In the genomic region with DNA sequence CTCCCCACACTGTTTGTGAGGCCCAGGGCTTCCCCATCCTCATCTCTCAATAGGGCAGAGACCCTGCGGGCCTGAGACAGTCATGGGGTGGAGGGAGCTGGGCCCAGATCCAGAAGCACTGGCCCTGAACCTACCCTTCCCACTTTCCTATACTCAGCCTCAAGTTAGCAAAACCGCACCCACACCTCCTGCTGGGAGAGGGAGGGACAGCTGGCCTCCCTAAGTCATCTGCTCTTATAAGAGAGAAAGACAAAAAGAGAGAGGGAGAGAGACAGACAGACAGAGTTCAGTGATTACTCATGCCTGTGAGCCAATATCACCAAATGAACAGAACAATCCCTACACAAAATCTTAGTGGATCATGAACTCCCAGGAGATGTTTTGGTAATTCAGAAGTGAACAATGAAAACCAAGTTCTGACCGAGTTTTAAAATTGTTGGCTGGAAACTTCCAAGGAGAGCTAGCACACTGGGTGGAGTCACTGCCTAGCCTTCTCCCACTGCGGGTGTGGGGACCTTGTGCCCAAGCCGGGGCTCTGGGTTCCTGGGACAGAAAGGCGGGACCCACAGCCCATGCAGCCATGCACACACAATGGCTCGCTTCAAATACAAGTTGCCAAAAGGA, we compare ENCODE assay signal across 1 cellular context.
TF ChIP-seq lines count a peak whose summit lies in the region.

No MANE protein-coding gene starts in this region.

TF ChIP-seq in GM23338, 12 proteins besides CTCF, POLR2A, EP300 and RAD21 (continued from another document):
- TF ChIP-seq CREB1 (CRISPR knock-in tag; IDR thresholded peaks at IDR 0.05; ENCODE audit: low read depth) (no peak), JUNB (IDR thresholded peaks at IDR 0.05; ENCODE audit: unreplicated experiment) (no peak), NANOG (IDR thresholded peaks at IDR 0.05; ENCODE audit: borderline replicate concordance) (no peak), EZH2phosphoT487 (IDR thresholded peaks at IDR 0.05; ENCODE audit: unreplicated experiment) (no peak), ZNF331 (CRISPR knock-in tag; IDR thresholded peaks at IDR 0.05; ENCODE audit: low read depth) (no peak)
- TF ChIP-seq, protein P1, sequence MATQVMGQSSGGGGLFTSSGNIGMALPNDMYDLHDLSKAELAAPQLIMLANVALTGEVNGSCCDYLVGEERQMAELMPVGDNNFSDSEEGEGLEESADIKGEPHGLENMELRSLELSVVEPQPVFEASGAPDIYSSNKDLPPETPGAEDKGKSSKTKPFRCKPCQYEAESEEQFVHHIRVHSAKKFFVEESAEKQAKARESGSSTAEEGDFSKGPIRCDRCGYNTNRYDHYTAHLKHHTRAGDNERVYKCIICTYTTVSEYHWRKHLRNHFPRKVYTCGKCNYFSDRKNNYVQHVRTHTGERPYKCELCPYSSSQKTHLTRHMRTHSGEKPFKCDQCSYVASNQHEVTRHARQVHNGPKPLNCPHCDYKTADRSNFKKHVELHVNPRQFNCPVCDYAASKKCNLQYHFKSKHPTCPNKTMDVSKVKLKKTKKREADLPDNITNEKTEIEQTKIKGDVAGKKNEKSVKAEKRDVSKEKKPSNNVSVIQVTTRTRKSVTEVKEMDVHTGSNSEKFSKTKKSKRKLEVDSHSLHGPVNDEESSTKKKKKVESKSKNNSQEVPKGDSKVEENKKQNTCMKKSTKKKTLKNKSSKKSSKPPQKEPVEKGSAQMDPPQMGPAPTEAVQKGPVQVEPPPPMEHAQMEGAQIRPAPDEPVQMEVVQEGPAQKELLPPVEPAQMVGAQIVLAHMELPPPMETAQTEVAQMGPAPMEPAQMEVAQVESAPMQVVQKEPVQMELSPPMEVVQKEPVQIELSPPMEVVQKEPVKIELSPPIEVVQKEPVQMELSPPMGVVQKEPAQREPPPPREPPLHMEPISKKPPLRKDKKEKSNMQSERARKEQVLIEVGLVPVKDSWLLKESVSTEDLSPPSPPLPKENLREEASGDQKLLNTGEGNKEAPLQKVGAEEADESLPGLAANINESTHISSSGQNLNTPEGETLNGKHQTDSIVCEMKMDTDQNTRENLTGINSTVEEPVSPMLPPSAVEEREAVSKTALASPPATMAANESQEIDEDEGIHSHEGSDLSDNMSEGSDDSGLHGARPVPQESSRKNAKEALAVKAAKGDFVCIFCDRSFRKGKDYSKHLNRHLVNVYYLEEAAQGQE (IDR thresholded peaks at IDR 0.05; ENCODE audit: unreplicated experiment), result no peak
